10 cellular contexts compared by ENCODE assay signal in genomic region chr3:195087321-195087720, GRCh38.
DNase-seq lines count a peak whose midpoint lies in the region; ATAC-seq and TF ChIP-seq lines count a peak whose summit lies in the region.
"Had no signal": no experiment of that assay in that cellular context is flagged by ENCODE, and none has a peak within 500 bp of the region (broad histone marks: within the 10 kb centered on the region; RNA-seq: fewer than 3 reads in every experiment).

No MANE protein-coding gene starts in this region.

- H3K9me3 ChIP-seq in breast epithelium (no peaks in the 10 kb centered on the region), mammary epithelial cell (replicated peaks; ENCODE audit: insufficient read depth, low read length) (no peaks in the 10 kb centered on the region), left lung (no peaks in the 10 kb centered on the region), thyroid gland (no peaks in the 10 kb centered on the region)

- no peaks in the 10 kb centered on the region for H3K9me3 Mint-ChIP-seq in MCF 10A (ENCODE audit: unreplicated experiment)

- H3K27ac ChIP-seq in breast epithelium (peak overlapping the region in 1 of 2 donors; percentile 48), mammary epithelial cell (ENCODE audit: insufficient read depth, low read depth, low read length) (no peak overlapping the region), left lung (no peak overlapping the region), thyroid gland (no peak overlapping the region)

- CTCF ChIA-PET in MCF 10A (lab: Yijun Ruan, JAX) (no interaction called here), mammary epithelial cell (lab: Charles Lee; ENCODE audit: low non-redundant PET) (no interaction called here)

- intact Hi-C loops in breast epithelium (cut with DNase I; ENCODE audit: low total_unique reads): no loop called here
- intact Hi-C loops in MCF 10A (cut with micrococcal nuclease): no loop called here
- intact Hi-C loops in mammary epithelial cell (cut with micrococcal nuclease): no loop called here
- intact Hi-C loops in left lung (cut with DNase I): no loop called here
- intact Hi-C loops in thyroid gland (cut with DNase I): no loop called here

- no peaks in the 10 kb centered on the region for H3K27me3 Mint-ChIP-seq in MCF 10A (ENCODE audit: insufficient read depth, unreplicated experiment)

- H3K36me3 ChIP-seq in breast epithelium: no peaks in the 10 kb centered on the region
- H3K36me3 ChIP-seq in mammary epithelial cell (ENCODE audit: insufficient read depth, low read length): no peaks in the 10 kb centered on the region
- H3K36me3 ChIP-seq in left lung: no peaks in the 10 kb centered on the region
- H3K36me3 ChIP-seq in thyroid gland: no peaks in the 10 kb centered on the region

- no peaks in the 10 kb centered on the region for H3K4me1 Mint-ChIP-seq in MCF 10A (ENCODE audit: insufficient read depth, unreplicated experiment)

- BruUV-seq in MCF 10A (replicated peaks; lab: Mats Ljungman, UMichigan) (no TSS peak), mammary epithelial cell (replicated peaks; lab: Mats Ljungman, UMichigan) (no TSS peak)

- peak; percentile 41 for ATAC-seq in left lung
- no peak for ATAC-seq in GM18517 (IDR thresholded peaks at IDR 0.05; ENCODE audit: unreplicated experiment)
- ATAC-seq in GM19397 (IDR thresholded peaks at IDR 0.05; ENCODE audit: unreplicated experiment): no peak
- ATAC-seq in GM19328 (IDR thresholded peaks at IDR 0.05; ENCODE audit: unreplicated experiment): no peak

- H3K27ac Mint-ChIP-seq in MCF 10A (ENCODE audit: low read depth, unreplicated experiment): no peak overlapping the region

- H3K9ac ChIP-seq in mammary epithelial cell (ENCODE audit: insufficient read depth, low read length): no peak overlapping the region

- dilution Hi-C loops in mammary epithelial cell (cut with HindIII; ENCODE audit: low sequenced_read_pairs): no loop called here

- no peak for TF ChIP-seq CTCF in breast epithelium (IDR thresholded peaks at IDR 0.05)
- no peak for TF ChIP-seq CTCF in MCF 10A (IDR thresholded peaks at IDR 0.05; ENCODE audit: unreplicated experiment)
- no peak for TF ChIP-seq CTCF in mammary epithelial cell (conservative IDR thresholded peaks at IDR 0.05 in 1 of 2, IDR thresholded peaks at IDR 0.05 in 1 of 2; ENCODE audit: extremely low read depth in 1 of 2, insufficient read depth in 1 of 2, low read depth in 1 of 2, low read length in 2 of 2)
- no peak for TF ChIP-seq CTCF in left lung (IDR thresholded peaks at IDR 0.05)
- no peak for TF ChIP-seq CTCF in thyroid gland (IDR thresholded peaks at IDR 0.05)

- no peaks in the 10 kb centered on the region for H3K36me3 Mint-ChIP-seq in MCF 10A (ENCODE audit: insufficient read depth, unreplicated experiment)

- H4K20me1 ChIP-seq in mammary epithelial cell (ENCODE audit: insufficient read depth, low read length): no peaks in the 10 kb centered on the region

- TF ChIP-seq POLR2A in breast epithelium (IDR thresholded peaks at IDR 0.05) (no peak), thyroid gland (IDR thresholded peaks at IDR 0.05) (no peak)

- H3K4me1 ChIP-seq in breast epithelium (no peaks in the 10 kb centered on the region), mammary epithelial cell (ENCODE audit: insufficient read depth, low read length) (no peaks in the 10 kb centered on the region), left lung (no peaks in the 10 kb centered on the region), thyroid gland (peaks cover 7 to 20% of the 10 kb centered on the region in 2 donors)

- in situ Hi-C loops in mammary epithelial cell (cut with MboI; ENCODE audit: low sequenced_read_pairs in 2 of 2): no loop called here

- H2AFZ ChIP-seq in mammary epithelial cell (ENCODE audit: low read depth, low read length): peak overlapping the region; percentile 65

- no peaks in the 10 kb centered on the region for H3K79me2 ChIP-seq in mammary epithelial cell (ENCODE audit: insufficient read depth, low read length)

- DNase-seq in breast epithelium (ENCODE audit: low spot score in 2 of 2) (no peak), MCF 10A (ENCODE audit: unreplicated experiment) (no peak), mammary epithelial cell (no peak), left lung (peak; percentile 8 to 13), thyroid gland (peak; percentile 1)
- DNase-seq: activated T-cell treated with anti-CD3 and anti-CD28 coated beads, Interleukin-2, amount 50 U/mL, for 1 hour; NCI-H2081 had no signal

- POLR2A ChIA-PET in MCF 10A (lab: Yijun Ruan, JAX): no interaction called here

- H3K27me3 ChIP-seq in breast epithelium (no peaks in the 10 kb centered on the region), mammary epithelial cell (ENCODE audit: insufficient read depth, low read length) (no peaks in the 10 kb centered on the region), left lung (no peaks in the 10 kb centered on the region), thyroid gland (no peaks in the 10 kb centered on the region)

- WGBS in mammary epithelial cell (ENCODE audit: low coverage, missing lambda C conversion rate): 73% methylated on average over 6 of the region's 6 CpGs
- WGBS in thyroid gland, 2 donors: 92 to 96% methylated on average over 6 of the region's 6 CpGs

- peak overlapping the region in 2 of 3 donors; percentile 44 to 58 for H3K4me3 ChIP-seq in breast epithelium
- H3K4me3 ChIP-seq in mammary epithelial cell (replicated peaks in 1 of 3; ENCODE audit: insufficient read depth in 1 of 3, low read depth in 2 of 3, low read length in 3 of 3): peak overlapping the region in 1 of 3 experiments; percentile 26
- no peak overlapping the region for H3K4me3 ChIP-seq in left lung
- H3K4me3 ChIP-seq in thyroid gland (replicated peaks in 1 of 3): no peak overlapping the region

- peak overlapping the region; percentile 41 for H3K4me2 ChIP-seq in mammary epithelial cell (ENCODE audit: insufficient read depth, low read depth, low read length)

- no peak overlapping the region for H3K4me3 Mint-ChIP-seq in MCF 10A (ENCODE audit: unreplicated experiment)

Comparison
In these comparisons a context has a peak if more than half of its experiments do, and no peak if none do; other contexts are left out.
1. DNase-seq: peak in left lung (2 of 2) and thyroid gland (2 of 2); none in breast epithelium (0 of 2), MCF 10A (single experiment) and mammary epithelial cell (single experiment).
2. H3K4me3 ChIP-seq: peak in breast epithelium (2 of 3); none in left lung (0 of 2) and thyroid gland (0 of 3).